2 cellular contexts compared by ENCODE assay signal in genomic region chr7:120924837-120925236, GRCh38.
TF ChIP-seq lines count a peak whose summit lies in the region.

No MANE protein-coding gene starts in this region.

TF ChIP-seq in IMR-90, 13 proteins besides CTCF, POLR2A, EP300 and RAD21:
- TF ChIP-seq CHD1 (IDR thresholded peaks at IDR 0.05; ENCODE audit: low read depth, low read length) = no peak
- TF ChIP-seq FOS (IDR thresholded peaks at IDR 0.05; ENCODE audit: low read depth, low read length) = 0 out of 2 replicates have a peak, but pooled peaks have one; percentile 9

TF ChIP-seq in K562, 482 proteins besides CTCF, POLR2A, EP300 and RAD21:
- TF ChIP-seq ZBTB34 (CRISPR knock-in tag; IDR thresholded peaks at IDR 0.05) (no peak), ZNF740 (CRISPR knock-in tag; IDR thresholded peaks at IDR 0.05) (no peak), ZNF740 (tag; IDR thresholded peaks at IDR 0.05) (no peak), NFIC (IDR thresholded peaks at IDR 0.05) (no peak), BACH1 (tag; IDR thresholded peaks at IDR 0.05) (no peak), ZNF133 (CRISPR knock-in tag; IDR thresholded peaks at IDR 0.05) (no peak), BDP1 (IDR thresholded peaks at IDR 0.05; ENCODE audit: insufficient read depth, insufficient read length) (no peak), TEAD2 (tag; IDR thresholded peaks at IDR 0.05) (no peak)
- TF ChIP-seq, protein P1, sequence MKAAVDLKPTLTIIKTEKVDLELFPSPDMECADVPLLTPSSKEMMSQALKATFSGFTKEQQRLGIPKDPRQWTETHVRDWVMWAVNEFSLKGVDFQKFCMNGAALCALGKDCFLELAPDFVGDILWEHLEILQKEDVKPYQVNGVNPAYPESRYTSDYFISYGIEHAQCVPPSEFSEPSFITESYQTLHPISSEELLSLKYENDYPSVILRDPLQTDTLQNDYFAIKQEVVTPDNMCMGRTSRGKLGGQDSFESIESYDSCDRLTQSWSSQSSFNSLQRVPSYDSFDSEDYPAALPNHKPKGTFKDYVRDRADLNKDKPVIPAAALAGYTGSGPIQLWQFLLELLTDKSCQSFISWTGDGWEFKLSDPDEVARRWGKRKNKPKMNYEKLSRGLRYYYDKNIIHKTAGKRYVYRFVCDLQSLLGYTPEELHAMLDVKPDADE (conservative IDR thresholded peaks at IDR 0.05; ENCODE audit: control insufficient read depth, low read depth, low read length) = no peak
- TF ChIP-seq, protein P2, sequence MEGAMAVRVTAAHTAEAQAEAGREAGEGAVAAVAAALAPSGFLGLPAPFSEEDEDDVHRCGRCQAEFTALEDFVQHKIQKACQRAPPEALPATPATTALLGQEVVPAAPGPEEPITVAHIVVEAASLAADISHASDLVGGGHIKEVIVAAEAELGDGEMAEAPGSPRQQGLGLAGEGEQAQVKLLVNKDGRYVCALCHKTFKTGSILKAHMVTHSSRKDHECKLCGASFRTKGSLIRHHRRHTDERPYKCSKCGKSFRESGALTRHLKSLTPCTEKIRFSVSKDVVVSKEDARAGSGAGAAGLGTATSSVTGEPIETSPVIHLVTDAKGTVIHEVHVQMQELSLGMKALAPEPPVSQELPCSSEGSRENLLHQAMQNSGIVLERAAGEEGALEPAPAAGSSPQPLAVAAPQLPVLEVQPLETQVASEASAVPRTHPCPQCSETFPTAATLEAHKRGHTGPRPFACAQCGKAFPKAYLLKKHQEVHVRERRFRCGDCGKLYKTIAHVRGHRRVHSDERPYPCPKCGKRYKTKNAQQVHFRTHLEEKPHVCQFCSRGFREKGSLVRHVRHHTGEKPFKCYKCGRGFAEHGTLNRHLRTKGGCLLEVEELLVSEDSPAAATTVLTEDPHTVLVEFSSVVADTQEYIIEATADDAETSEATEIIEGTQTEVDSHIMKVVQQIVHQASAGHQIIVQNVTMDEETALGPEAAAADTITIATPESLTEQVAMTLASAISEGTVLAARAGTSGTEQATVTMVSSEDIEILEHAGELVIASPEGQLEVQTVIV (CRISPR knock-in tag; IDR thresholded peaks at IDR 0.05; ENCODE audit: borderline replicate concordance) = no peak
- TF ChIP-seq, protein P3, sequence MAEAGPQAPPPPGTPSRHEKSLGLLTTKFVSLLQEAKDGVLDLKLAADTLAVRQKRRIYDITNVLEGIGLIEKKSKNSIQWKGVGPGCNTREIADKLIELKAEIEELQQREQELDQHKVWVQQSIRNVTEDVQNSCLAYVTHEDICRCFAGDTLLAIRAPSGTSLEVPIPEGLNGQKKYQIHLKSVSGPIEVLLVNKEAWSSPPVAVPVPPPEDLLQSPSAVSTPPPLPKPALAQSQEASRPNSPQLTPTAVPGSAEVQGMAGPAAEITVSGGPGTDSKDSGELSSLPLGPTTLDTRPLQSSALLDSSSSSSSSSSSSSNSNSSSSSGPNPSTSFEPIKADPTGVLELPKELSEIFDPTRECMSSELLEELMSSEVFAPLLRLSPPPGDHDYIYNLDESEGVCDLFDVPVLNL (CRISPR knock-in tag; IDR thresholded peaks at IDR 0.05; ENCODE audit: low read depth) = no peak
